ENCODE assay signal across 1 cellular context in genomic region chr2:134714228-134714627, GRCh38.
TF ChIP-seq lines count a peak whose summit lies in the region.

No MANE protein-coding gene starts in this region.

TF ChIP-seq in H1, 55 proteins besides CTCF, POLR2A, EP300 and RAD21:
- no peak for TF ChIP-seq TEAD4 (IDR thresholded peaks at IDR 0.05; ENCODE audit: low read depth, low read length)
